Comparison of ENCODE assay signal across 15 cellular contexts in genomic region chr7:102216573-102217314, GRCh38.
DNase-seq lines count a peak whose midpoint lies in the region; ATAC-seq and TF ChIP-seq lines count a peak whose summit lies in the region.
"Had no signal": no experiment of that assay in that cellular context is flagged by ENCODE, and none has a peak within 500 bp of the region (broad histone marks: within the 10 kb centered on the region; RNA-seq: fewer than 3 reads in every experiment).

No MANE protein-coding gene starts in this region.

- DNase-seq in H9 (no peak), SK-N-SH (peak; percentile 93), glutamatergic neuron (no peak), NCI-H1436 treated with DMSO at 0.1 percent for 48 hours (lab: John Stamatoyannopoulos, UW) (no peak)
- DNase-seq: DMS153; EL; H7; NCI-H345; NCI-H526 treated with DMSO at 0.1 percent for 48 hours; NK-92 treated with Interleukin-12 subunit alpha and Interleukin-12 subunit beta, amount 100 ng/mL, for 24 hours; OCI-M1 had no signal

- H2BK120ac ChIP-seq in H9 (ENCODE audit: low read depth, low read length, poor library complexity, severe bottlenecking), result no peak overlapping the region

- H3K27ac Mint-ChIP-seq in H9, result no peak overlapping the region; a peak in 2 of 7 replicates
- H3K27ac Mint-ChIP-seq in glutamatergic neuron (ENCODE audit: unreplicated experiment), result peak overlapping the region; percentile 46

- no CpG with 5 or more reads among the region's 8 CpGs for WGBS in H9 (ENCODE audit: extremely low coverage, insufficient read length, low lambda C conversion rate)
- 84% methylated on average over 8 of the region's 8 CpGs for WGBS in SK-N-SH (ENCODE audit: low lambda C conversion rate)
- WGBS in thymus, result 95% methylated on average over 8 of the region's 8 CpGs

- H3K27ac ChIP-seq in H9 (ENCODE audit: insufficient read length, low read depth, low read length) (no peak overlapping the region), SK-N-SH (ENCODE audit: low read depth in 2 of 2, low read length in 1 of 2) (peak overlapping the region in 1 of 2 experiments; percentile 88; a peak in 2 of 4 replicates), thymus (ENCODE audit: low read depth) (peak overlapping the region; percentile 4)
- H3K27ac ChIP-seq: BLaER1 treated with 17β-estradiol and CSF1 and Interleukin-3, amounts not matched to agents 10 nM and 100 nM had no signal

- H3K23me2 ChIP-seq in H9 (ENCODE audit: insufficient read length, low read depth, low read length, poor library complexity, severe bottlenecking), result no peaks in the 10 kb centered on the region

- no peak overlapping the region for H2AK5ac ChIP-seq in H9 (ENCODE audit: insufficient read length, low read length)

- H4K20me1 ChIP-seq in H9 (ENCODE audit: control insufficient read depth, insufficient read depth, insufficient read length), result no peaks in the 10 kb centered on the region
- H4K20me1 ChIP-seq in SK-N-SH (ENCODE audit: insufficient read depth), result no peaks in the 10 kb centered on the region

- H3K9me2 ChIP-seq in SK-N-SH, result no peaks in the 10 kb centered on the region

- H3K4me3 ChIP-seq in SK-N-SH (ENCODE audit: low read depth in 2 of 2, low read length in 1 of 2) (no peak overlapping the region), thymus (ENCODE audit: low read length) (no peak overlapping the region)
- H3K4me3 ChIP-seq: BLaER1 treated with 17β-estradiol and CSF1 and Interleukin-3, amounts not matched to agents 10 nM and 100 nM had no signal

- H3K4me3 Mint-ChIP-seq in H9 (no peak overlapping the region), glutamatergic neuron (ENCODE audit: unreplicated experiment) (no peak overlapping the region)

- H2AFZ ChIP-seq in H9 (ENCODE audit: low read length) (no peak overlapping the region), SK-N-SH (ENCODE audit: low read depth) (no peak overlapping the region)

- no peak for TF ChIP-seq RAD21 in SK-N-SH (IDR thresholded peaks at IDR 0.05; ENCODE audit: low read length)

- POLR2A ChIA-PET in SK-N-SH (lab: Yijun Ruan, JAX), result interaction anchor here (0.6 kb wide), 1 partner anchor 52 kb away, joined by 3 read pairs; no protein-coding TSS in a partner anchor

- no peaks in the 10 kb centered on the region for H3K9me3 ChIP-seq in H9 (ENCODE audit: control insufficient read depth, low read depth, low read length)
- H3K9me3 ChIP-seq in SK-N-SH, result no peaks in the 10 kb centered on the region
- H3K9me3 ChIP-seq in thymus (ENCODE audit: control insufficient read depth), result no peaks in the 10 kb centered on the region
- H3K9me3 ChIP-seq: BLaER1 treated with 17β-estradiol and CSF1 and Interleukin-3, amounts not matched to agents 10 nM and 100 nM had no signal

- peak overlapping the region; percentile 40 for H3K18ac ChIP-seq in H9 (ENCODE audit: insufficient read length, low read depth, low read length)

- H4K5ac ChIP-seq in H9 (ENCODE audit: insufficient read length, low read depth, low read length), result no peak overlapping the region

- H3K56ac ChIP-seq in H9 (ENCODE audit: insufficient read length, low read depth, low read length), result no peak overlapping the region

- ATAC-seq in GM19328 (IDR thresholded peaks at IDR 0.05; ENCODE audit: unreplicated experiment) (no peak), HG02885 (IDR thresholded peaks at IDR 0.05; ENCODE audit: poor library complexity, unreplicated experiment) (no peak)

- no peak overlapping the region for H4K8ac ChIP-seq in H9 (replicated peaks; ENCODE audit: insufficient read length, low read depth, low read length)

- no peaks in the 10 kb centered on the region for H3K4me1 ChIP-seq in H9 (ENCODE audit: insufficient read depth, low read length)
- peaks cover 12 to 39% of the 10 kb centered on the region in 2 experiments for H3K4me1 ChIP-seq in SK-N-SH (ENCODE audit: control insufficient read depth in 1 of 2, insufficient read depth in 2 of 2, low read depth in 1 of 2, low read length in 1 of 2)
- no peaks in the 10 kb centered on the region for H3K4me1 ChIP-seq in thymus (ENCODE audit: control insufficient read depth, insufficient read depth, low read length)

- CTCF ChIA-PET in SK-N-SH (lab: Yijun Ruan, JAX), result interaction anchor here (0.8 to 3.1 kb wide), 7 partner anchors 12 to 402 kb away, joined by 3 to 12 read pairs (median 4); no protein-coding TSS in a partner anchor

- H3K27me3 ChIP-seq in H9 (ENCODE audit: insufficient read depth, low read length) (no peaks in the 10 kb centered on the region), SK-N-SH (ENCODE audit: insufficient read depth) (no peaks in the 10 kb centered on the region), thymus (ENCODE audit: control insufficient read depth, insufficient read depth) (no peaks in the 10 kb centered on the region)
- H3K27me3 ChIP-seq: BLaER1 treated with 17β-estradiol and CSF1 and Interleukin-3, amounts not matched to agents 10 nM and 100 nM had no signal

- no peak overlapping the region for H3K14ac ChIP-seq in H9 (ENCODE audit: insufficient read depth, low read length)

- H3K36me3 Mint-ChIP-seq in H9 (ENCODE audit: insufficient read depth in 1 of 3, low read depth in 3 of 3), result peaks cover 11 to 42% (median 21%) of the 10 kb centered on the region in 3 experiments
- H3K36me3 Mint-ChIP-seq in glutamatergic neuron (ENCODE audit: unreplicated experiment), result no peaks in the 10 kb centered on the region

- no peak overlapping the region for H2BK15ac ChIP-seq in H9 (ENCODE audit: low read depth, low read length)

- no peaks in the 10 kb centered on the region; the same call in 1 of the 2 replicates for H3K27me3 Mint-ChIP-seq in H9 (ENCODE audit: low read depth)
- peaks cover 12% of the 10 kb centered on the region for H3K27me3 Mint-ChIP-seq in glutamatergic neuron (ENCODE audit: unreplicated experiment)

- TF ChIP-seq CTCF in H9 (conservative IDR thresholded peaks at IDR 0.05) (no peak), SK-N-SH (IDR thresholded peaks at IDR 0.05) (no peak), glutamatergic neuron (IDR thresholded peaks at IDR 0.05; ENCODE audit: partially characterized antibody, unreplicated experiment) (no peak)

- peaks cover 11% of the 10 kb centered on the region for H3F3A ChIP-seq in SK-N-SH (replicated peaks; ENCODE audit: insufficient read depth)

- H3K4me2 ChIP-seq in H9 (ENCODE audit: insufficient read depth, insufficient read length, low read length) (no peak overlapping the region), SK-N-SH (no peak overlapping the region)
- H3K4me2 ChIP-seq: BLaER1 treated with 17β-estradiol and CSF1 and Interleukin-3, amounts not matched to agents 10 nM and 100 nM had no signal

- H2BK20ac ChIP-seq in H9 (ENCODE audit: low read depth, low read length, poor library complexity, severe bottlenecking), result no peak overlapping the region

- no peak overlapping the region for H2BK5ac ChIP-seq in H9 (ENCODE audit: insufficient read length, low read length)

- H3T11ph ChIP-seq in H9 (ENCODE audit: low read length), result no peak overlapping the region

- no peak overlapping the region for H3K9ac ChIP-seq in H9 (ENCODE audit: extremely low read depth, insufficient read length, low read length)
- no peak overlapping the region for H3K9ac ChIP-seq in SK-N-SH
- H3K9ac ChIP-seq: BLaER1 treated with 17β-estradiol and CSF1 and Interleukin-3, amounts not matched to agents 10 nM and 100 nM had no signal

- H3K36me3 ChIP-seq in SK-N-SH (replicated peaks in 1 of 2; ENCODE audit: control insufficient read depth in 1 of 2, insufficient read depth in 2 of 2, low read length in 1 of 2), result peaks cover 0 to 6% of the 10 kb centered on the region in 2 experiments
- peaks cover 40% of the 10 kb centered on the region for H3K36me3 ChIP-seq in thymus (ENCODE audit: control insufficient read depth, insufficient read depth)

- H3K4ac ChIP-seq in H9 (ENCODE audit: low read depth, low read length), result no peak overlapping the region

- no peaks in the 10 kb centered on the region; a peak in 1 of 5 replicates for H3K9me3 Mint-ChIP-seq in H9
- H3K9me3 Mint-ChIP-seq in glutamatergic neuron (ENCODE audit: unreplicated experiment), result peaks cover 4% of the 10 kb centered on the region

- no peak overlapping the region for H4K91ac ChIP-seq in H9 (ENCODE audit: insufficient read length, low read depth, low read length)

- no peak overlapping the region for H3K23ac ChIP-seq in H9 (ENCODE audit: insufficient read length, low read depth, low read length)

- no peak overlapping the region for H2BK12ac ChIP-seq in H9 (ENCODE audit: insufficient read length, low read depth, low read length)

- peak in 1 of 2 experiments; percentile 96; a peak in 2 of 4 replicates for TF ChIP-seq EP300 in SK-N-SH (IDR thresholded peaks at IDR 0.05; ENCODE audit: borderline replicate concordance in 1 of 2, low read depth in 1 of 2, low read length in 1 of 2)

- H3K79me2 ChIP-seq in H9 (ENCODE audit: insufficient read depth, low read length), result no peaks in the 10 kb centered on the region
- no peaks in the 10 kb centered on the region for H3K79me2 ChIP-seq in SK-N-SH (ENCODE audit: insufficient read depth)

- H3K4me1 Mint-ChIP-seq in H9 (no peaks in the 10 kb centered on the region), glutamatergic neuron (ENCODE audit: low read depth, unreplicated experiment) (peaks cover 19% of the 10 kb centered on the region)

- H3K79me1 ChIP-seq in H9 (ENCODE audit: insufficient read depth, low read depth, low read length, poor library complexity, severe bottlenecking), result no peaks in the 10 kb centered on the region

TF ChIP-seq in SK-N-SH, 30 proteins besides CTCF, POLR2A, EP300 and RAD21:
- TF ChIP-seq FOXM1 (IDR thresholded peaks at IDR 0.05; ENCODE audit: low read depth), result no peak
- peak; percentile 44; the same call in 1 of the 2 replicates for TF ChIP-seq MXI1 (IDR thresholded peaks at IDR 0.05; ENCODE audit: low read depth, low read length)
- TF ChIP-seq TAF1 (IDR thresholded peaks at IDR 0.05; ENCODE audit: borderline replicate concordance, low read depth, low read length), result no peak
- TF ChIP-seq ELF1 (IDR thresholded peaks at IDR 0.05), result no peak
- TF ChIP-seq FOXJ3 (CRISPR knock-in tag; IDR thresholded peaks at IDR 0.05), result peak; percentile 96
- peak; percentile 84 for TF ChIP-seq GATA2 (CRISPR knock-in tag; IDR thresholded peaks at IDR 0.05)
- peak; percentile 94 for TF ChIP-seq RCOR1 (IDR thresholded peaks at IDR 0.05; ENCODE audit: low read length)
- peak; percentile 15; the same call in 1 of the 2 replicates for TF ChIP-seq SMC3 (IDR thresholded peaks at IDR 0.05; ENCODE audit: low read depth, low read length)
- TF ChIP-seq CHD2 (IDR thresholded peaks at IDR 0.05; ENCODE audit: low read length, partially characterized antibody), result peak; percentile 77
- peak; percentile 45 for TF ChIP-seq TCF12 (IDR thresholded peaks at IDR 0.05)
- TF ChIP-seq RFX5 (IDR thresholded peaks at IDR 0.05; ENCODE audit: low read length), result peak; percentile 49; the same call in 1 of the 2 replicates
- TF ChIP-seq EZH2phosphoT487 (IDR thresholded peaks at IDR 0.05; ENCODE audit: borderline replicate concordance, low read depth), result no peak
TF ChIP-seq in SK-N-SH: peak in this region for 8.
